1 cellular context compared by ENCODE assay signal in genomic region chrX:137052641-137053235, GRCh38.
TF ChIP-seq lines count a peak whose summit lies in the region.

No MANE protein-coding gene starts in this region.

TF ChIP-seq in IMR-90, 13 proteins besides CTCF, POLR2A, EP300 and RAD21 (continued from another document):
- no peak for TF ChIP-seq ELK1 (IDR thresholded peaks at IDR 0.05; ENCODE audit: borderline replicate concordance, low read depth, low read length)
TF ChIP-seq in IMR-90: peak in this region for 0.
